ENCODE assay signal across 1 cellular context in genomic region chr9:133973791-133974630, GRCh38.
TF ChIP-seq lines count a peak whose summit lies in the region.

No MANE protein-coding gene starts in this region.

TF ChIP-seq in HepG2, 621 proteins besides CTCF, POLR2A, EP300 and RAD21 (continued from another document and continues in another):
- TF ChIP-seq, protein P1, sequence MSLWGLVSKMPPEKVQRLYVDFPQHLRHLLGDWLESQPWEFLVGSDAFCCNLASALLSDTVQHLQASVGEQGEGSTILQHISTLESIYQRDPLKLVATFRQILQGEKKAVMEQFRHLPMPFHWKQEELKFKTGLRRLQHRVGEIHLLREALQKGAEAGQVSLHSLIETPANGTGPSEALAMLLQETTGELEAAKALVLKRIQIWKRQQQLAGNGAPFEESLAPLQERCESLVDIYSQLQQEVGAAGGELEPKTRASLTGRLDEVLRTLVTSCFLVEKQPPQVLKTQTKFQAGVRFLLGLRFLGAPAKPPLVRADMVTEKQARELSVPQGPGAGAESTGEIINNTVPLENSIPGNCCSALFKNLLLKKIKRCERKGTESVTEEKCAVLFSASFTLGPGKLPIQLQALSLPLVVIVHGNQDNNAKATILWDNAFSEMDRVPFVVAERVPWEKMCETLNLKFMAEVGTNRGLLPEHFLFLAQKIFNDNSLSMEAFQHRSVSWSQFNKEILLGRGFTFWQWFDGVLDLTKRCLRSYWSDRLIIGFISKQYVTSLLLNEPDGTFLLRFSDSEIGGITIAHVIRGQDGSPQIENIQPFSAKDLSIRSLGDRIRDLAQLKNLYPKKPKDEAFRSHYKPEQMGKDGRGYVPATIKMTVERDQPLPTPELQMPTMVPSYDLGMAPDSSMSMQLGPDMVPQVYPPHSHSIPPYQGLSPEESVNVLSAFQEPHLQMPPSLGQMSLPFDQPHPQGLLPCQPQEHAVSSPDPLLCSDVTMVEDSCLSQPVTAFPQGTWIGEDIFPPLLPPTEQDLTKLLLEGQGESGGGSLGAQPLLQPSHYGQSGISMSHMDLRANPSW (CRISPR knock-in tag; IDR thresholded peaks at IDR 0.05; ENCODE audit: borderline replicate concordance), result no peak
- TF ChIP-seq HNF4A (CRISPR knock-in tag; IDR thresholded peaks at IDR 0.05) (peak; percentile 49), CBX2 (IDR thresholded peaks at IDR 0.05; ENCODE audit: low read depth, low read length) (no peak), CBX2 (CRISPR knock-in tag; IDR thresholded peaks at IDR 0.05; ENCODE audit: low read depth) (no peak), STAG1 (CRISPR knock-in tag; IDR thresholded peaks at IDR 0.05) (no peak), JDP2 (CRISPR knock-in tag; IDR thresholded peaks at IDR 0.05; ENCODE audit: borderline replicate concordance) (no peak), ZNF337 (CRISPR knock-in tag; IDR thresholded peaks at IDR 0.05; ENCODE audit: borderline replicate concordance, low read depth) (no peak), MEF2D (CRISPR knock-in tag; IDR thresholded peaks at IDR 0.05) (peak; percentile 58), ZNF496 (CRISPR knock-in tag; IDR thresholded peaks at IDR 0.05; ENCODE audit: insufficient replicate concordance) (no peak), MED1 (CRISPR knock-in tag; IDR thresholded peaks at IDR 0.05) (peak; percentile 87), SP140L (CRISPR knock-in tag; IDR thresholded peaks at IDR 0.05; ENCODE audit: borderline replicate concordance) (no peak), ISX (CRISPR knock-in tag; conservative IDR thresholded peaks at IDR 0.05) (no peak), ZNF121 (CRISPR knock-in tag; IDR thresholded peaks at IDR 0.05) (no peak), ZNF766 (CRISPR knock-in tag; IDR thresholded peaks at IDR 0.05; ENCODE audit: borderline replicate concordance) (no peak), ZNF629 (CRISPR knock-in tag; conservative IDR thresholded peaks at IDR 0.05) (no peak), CREB1 (IDR thresholded peaks at IDR 0.05) (no peak), CREB1 (CRISPR knock-in tag; IDR thresholded peaks at IDR 0.05) (no peak), FOXK1 (CRISPR knock-in tag; IDR thresholded peaks at IDR 0.05; ENCODE audit: borderline replicate concordance, low read depth) (no peak), AHR (CRISPR knock-in tag; IDR thresholded peaks at IDR 0.05) (no peak), ZNF564 (CRISPR knock-in tag; IDR thresholded peaks at IDR 0.05) (no peak), PRPF4 (IDR thresholded peaks at IDR 0.05; ENCODE audit: low read depth, low read length, poor library complexity, severe bottlenecking) (no peak), ZNF12 (CRISPR knock-in tag; IDR thresholded peaks at IDR 0.05) (no peak), ZNF44 (CRISPR knock-in tag; IDR thresholded peaks at IDR 0.05) (no peak), ZNF619 (CRISPR knock-in tag; IDR thresholded peaks at IDR 0.05) (no peak), ZNF207 (IDR thresholded peaks at IDR 0.05; ENCODE audit: borderline replicate concordance) (no peak), ETV5 (CRISPR knock-in tag; IDR thresholded peaks at IDR 0.05; ENCODE audit: borderline replicate concordance) (peak; percentile 74), MXD3 (CRISPR knock-in tag; IDR thresholded peaks at IDR 0.05) (no peak), ZNF850 (CRISPR knock-in tag; conservative IDR thresholded peaks at IDR 0.05) (no peak), GATAD1 (CRISPR knock-in tag; IDR thresholded peaks at IDR 0.05) (no peak), POLR2AphosphoS5 (IDR thresholded peaks at IDR 0.05; ENCODE audit: low read depth, low read length) (no peak), NFKB2 (CRISPR knock-in tag; IDR thresholded peaks at IDR 0.05; ENCODE audit: borderline replicate concordance) (no peak), ZNF335 (CRISPR knock-in tag; IDR thresholded peaks at IDR 0.05) (no peak), ZSCAN22 (CRISPR knock-in tag; IDR thresholded peaks at IDR 0.05) (no peak), ZNF503 (CRISPR knock-in tag; IDR thresholded peaks at IDR 0.05) (no peak), CSRNP2 (CRISPR knock-in tag; conservative IDR thresholded peaks at IDR 0.05; ENCODE audit: low read depth) (no peak), ZNF83 (CRISPR knock-in tag; IDR thresholded peaks at IDR 0.05; ENCODE audit: borderline replicate concordance) (no peak), ATAD3A (CRISPR knock-in tag; IDR thresholded peaks at IDR 0.05) (no peak), NFE2L1 (CRISPR knock-in tag; IDR thresholded peaks at IDR 0.05; ENCODE audit: borderline replicate concordance) (no peak), NR1H2 (CRISPR knock-in tag; IDR thresholded peaks at IDR 0.05; ENCODE audit: borderline replicate concordance, low read depth) (no peak), HOXD1 (CRISPR knock-in tag; IDR thresholded peaks at IDR 0.05) (no peak), THAP7 (CRISPR knock-in tag; IDR thresholded peaks at IDR 0.05) (no peak), MEIS2 (CRISPR knock-in tag; IDR thresholded peaks at IDR 0.05) (no peak), HNF1A (IDR thresholded peaks at IDR 0.05; ENCODE audit: low read depth) (no peak), HNF1A (CRISPR knock-in tag; IDR thresholded peaks at IDR 0.05; ENCODE audit: borderline replicate concordance) (no peak), GATAD2A (CRISPR knock-in tag; IDR thresholded peaks at IDR 0.05) (peak; percentile 32; the same call in 1 of the 2 replicates), KDM3A (CRISPR knock-in tag; IDR thresholded peaks at IDR 0.05; ENCODE audit: low read depth) (no peak), MAF1 (CRISPR knock-in tag; IDR thresholded peaks at IDR 0.05; ENCODE audit: borderline replicate concordance) (no peak)
- TF ChIP-seq, protein P2, sequence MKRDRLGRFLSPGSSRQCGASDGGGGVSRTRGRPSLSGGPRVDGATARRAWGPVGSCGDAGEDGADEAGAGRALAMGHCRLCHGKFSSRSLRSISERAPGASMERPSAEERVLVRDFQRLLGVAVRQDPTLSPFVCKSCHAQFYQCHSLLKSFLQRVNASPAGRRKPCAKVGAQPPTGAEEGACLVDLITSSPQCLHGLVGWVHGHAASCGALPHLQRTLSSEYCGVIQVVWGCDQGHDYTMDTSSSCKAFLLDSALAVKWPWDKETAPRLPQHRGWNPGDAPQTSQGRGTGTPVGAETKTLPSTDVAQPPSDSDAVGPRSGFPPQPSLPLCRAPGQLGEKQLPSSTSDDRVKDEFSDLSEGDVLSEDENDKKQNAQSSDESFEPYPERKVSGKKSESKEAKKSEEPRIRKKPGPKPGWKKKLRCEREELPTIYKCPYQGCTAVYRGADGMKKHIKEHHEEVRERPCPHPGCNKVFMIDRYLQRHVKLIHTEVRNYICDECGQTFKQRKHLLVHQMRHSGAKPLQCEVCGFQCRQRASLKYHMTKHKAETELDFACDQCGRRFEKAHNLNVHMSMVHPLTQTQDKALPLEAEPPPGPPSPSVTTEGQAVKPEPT (CRISPR knock-in tag; IDR thresholded peaks at IDR 0.05; ENCODE audit: low read depth), result no peak
- TF ChIP-seq, protein P3, sequence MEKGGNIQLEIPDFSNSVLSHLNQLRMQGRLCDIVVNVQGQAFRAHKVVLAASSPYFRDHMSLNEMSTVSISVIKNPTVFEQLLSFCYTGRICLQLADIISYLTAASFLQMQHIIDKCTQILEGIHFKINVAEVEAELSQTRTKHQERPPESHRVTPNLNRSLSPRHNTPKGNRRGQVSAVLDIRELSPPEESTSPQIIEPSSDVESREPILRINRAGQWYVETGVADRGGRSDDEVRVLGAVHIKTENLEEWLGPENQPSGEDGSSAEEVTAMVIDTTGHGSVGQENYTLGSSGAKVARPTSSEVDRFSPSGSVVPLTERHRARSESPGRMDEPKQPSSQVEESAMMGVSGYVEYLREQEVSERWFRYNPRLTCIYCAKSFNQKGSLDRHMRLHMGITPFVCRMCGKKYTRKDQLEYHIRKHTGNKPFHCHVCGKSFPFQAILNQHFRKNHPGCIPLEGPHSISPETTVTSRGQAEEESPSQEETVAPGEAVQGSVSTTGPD (CRISPR knock-in tag; IDR thresholded peaks at IDR 0.05), result no peak
- TF ChIP-seq, protein P4, sequence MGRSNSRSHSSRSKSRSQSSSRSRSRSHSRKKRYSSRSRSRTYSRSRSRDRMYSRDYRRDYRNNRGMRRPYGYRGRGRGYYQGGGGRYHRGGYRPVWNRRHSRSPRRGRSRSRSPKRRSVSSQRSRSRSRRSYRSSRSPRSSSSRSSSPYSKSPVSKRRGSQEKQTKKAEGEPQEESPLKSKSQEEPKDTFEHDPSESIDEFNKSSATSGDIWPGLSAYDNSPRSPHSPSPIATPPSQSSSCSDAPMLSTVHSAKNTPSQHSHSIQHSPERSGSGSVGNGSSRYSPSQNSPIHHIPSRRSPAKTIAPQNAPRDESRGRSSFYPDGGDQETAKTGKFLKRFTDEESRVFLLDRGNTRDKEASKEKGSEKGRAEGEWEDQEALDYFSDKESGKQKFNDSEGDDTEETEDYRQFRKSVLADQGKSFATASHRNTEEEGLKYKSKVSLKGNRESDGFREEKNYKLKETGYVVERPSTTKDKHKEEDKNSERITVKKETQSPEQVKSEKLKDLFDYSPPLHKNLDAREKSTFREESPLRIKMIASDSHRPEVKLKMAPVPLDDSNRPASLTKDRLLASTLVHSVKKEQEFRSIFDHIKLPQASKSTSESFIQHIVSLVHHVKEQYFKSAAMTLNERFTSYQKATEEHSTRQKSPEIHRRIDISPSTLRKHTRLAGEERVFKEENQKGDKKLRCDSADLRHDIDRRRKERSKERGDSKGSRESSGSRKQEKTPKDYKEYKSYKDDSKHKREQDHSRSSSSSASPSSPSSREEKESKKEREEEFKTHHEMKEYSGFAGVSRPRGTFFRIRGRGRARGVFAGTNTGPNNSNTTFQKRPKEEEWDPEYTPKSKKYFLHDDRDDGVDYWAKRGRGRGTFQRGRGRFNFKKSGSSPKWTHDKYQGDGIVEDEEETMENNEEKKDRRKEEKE (IDR thresholded peaks at IDR 0.05), result no peak
- TF ChIP-seq, protein P5, sequence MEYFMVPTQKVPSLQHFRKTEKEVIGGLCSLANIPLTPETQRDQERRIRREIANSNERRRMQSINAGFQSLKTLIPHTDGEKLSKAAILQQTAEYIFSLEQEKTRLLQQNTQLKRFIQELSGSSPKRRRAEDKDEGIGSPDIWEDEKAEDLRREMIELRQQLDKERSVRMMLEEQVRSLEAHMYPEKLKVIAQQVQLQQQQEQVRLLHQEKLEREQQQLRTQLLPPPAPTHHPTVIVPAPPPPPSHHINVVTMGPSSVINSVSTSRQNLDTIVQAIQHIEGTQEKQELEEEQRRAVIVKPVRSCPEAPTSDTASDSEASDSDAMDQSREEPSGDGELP (IDR thresholded peaks at IDR 0.05; ENCODE audit: borderline replicate concordance, low read depth), result peak; percentile 72; the same call in 1 of the 2 replicates
